Comparison of ENCODE assay signal across 8 cellular contexts in the genomic region with DNA sequence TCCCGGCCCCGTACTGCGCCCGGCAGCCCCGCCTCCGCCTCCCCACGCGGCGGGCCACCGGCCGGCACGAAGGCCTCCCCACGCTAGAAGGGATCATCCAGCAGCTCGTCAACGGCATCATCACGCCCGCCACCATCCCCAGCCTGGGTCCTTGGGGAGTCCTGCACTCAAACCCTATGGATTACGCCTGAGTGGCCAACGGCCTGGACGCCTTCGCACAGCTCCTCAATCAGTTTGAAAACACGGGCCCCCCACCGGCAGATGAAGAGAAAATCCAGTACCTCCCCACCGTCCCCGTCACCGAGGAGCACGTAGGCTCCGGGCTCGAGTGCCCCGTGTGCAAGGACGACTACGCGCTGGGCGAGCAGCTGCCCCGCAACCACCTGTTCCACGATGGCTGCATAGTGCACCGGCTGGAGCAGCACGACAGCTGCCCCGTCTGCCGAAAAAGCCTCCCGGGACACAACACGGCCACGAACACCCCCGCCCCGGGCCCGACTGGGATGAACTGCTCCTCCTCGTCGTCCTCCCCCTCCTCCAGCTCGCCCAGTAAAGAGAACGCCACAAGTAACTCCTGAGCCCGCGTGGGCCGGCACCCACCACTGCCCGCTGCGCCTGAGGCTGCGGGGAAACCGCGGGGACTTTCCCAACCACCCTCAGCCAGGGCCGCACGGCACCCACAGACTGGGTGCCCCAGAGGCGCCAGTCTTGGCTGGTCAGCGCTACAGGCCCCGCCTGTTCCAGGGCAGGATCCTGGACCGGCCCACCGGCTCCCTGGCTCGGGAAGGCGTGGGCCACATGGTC. TPM values are rescaled to one million over a fixed set of nuclear protein-coding genes. Genes with fewer than 3 reads are reported as not detected.
A peak's percentile ranks its signal among the peaks of the same experiment; 100 is the strongest.
DNase-seq lines count a peak whose midpoint lies in the region; ATAC-seq and TF ChIP-seq lines count a peak whose summit lies in the region.

No MANE protein-coding gene starts in this region.

- H3K27ac Mint-ChIP-seq in T-helper 17 cell: peak overlapping the region; percentile 61
- H3K27ac Mint-ChIP-seq in neural crest cell (ENCODE audit: unreplicated experiment): peak overlapping the region; percentile 35

- no peaks in the 10 kb centered on the region for H3K9me3 ChIP-seq in T-helper 17 cell (ENCODE audit: control insufficient read depth, low read length, poor library complexity, severe bottlenecking)

- peaks cover 5% of the 10 kb centered on the region for H3K36me3 Mint-ChIP-seq in T-helper 17 cell (ENCODE audit: low read depth)
- H3K36me3 Mint-ChIP-seq in neural crest cell (ENCODE audit: low read depth): no peaks in the 10 kb centered on the region

- H3K9me3 Mint-ChIP-seq in neural crest cell: no peaks in the 10 kb centered on the region

- TF ChIP-seq CTCF in neural crest cell (conservative IDR thresholded peaks at IDR 0.05): no peak

- ATAC-seq in GM21381 (IDR thresholded peaks at IDR 0.05; ENCODE audit: unreplicated experiment) (peak; percentile 85), T-helper 17 cell (peak; percentile 82)

- H3K4me1 Mint-ChIP-seq in T-helper 17 cell (peaks cover 16% of the 10 kb centered on the region), neural crest cell (no peaks in the 10 kb centered on the region)

- peak overlapping the region; percentile 88 for H3K4me3 Mint-ChIP-seq in T-helper 17 cell
- H3K4me3 Mint-ChIP-seq in neural crest cell: no peak overlapping the region

- DNase-seq in AG08396 (ENCODE audit: low spot score) (peak; percentile 36), T-helper 17 cell (peak in 2 of 3 donors; percentile 12 to 17), neural crest cell (ENCODE audit: low read depth, low spot score) (no peak), NCI-H1048 (lab: John Stamatoyannopoulos, UW) (no peak), SKM-1 (lab: John Stamatoyannopoulos, UW; ENCODE audit: unreplicated experiment) (no peak), HPDE6-E6E7 (ENCODE audit: extremely low spot score) (no peak)
- peak; percentile 5 for DNase-seq in central memory CD4-positive, alpha-beta T cell

- H3K27me3 Mint-ChIP-seq in T-helper 17 cell (peaks cover 50% of the 10 kb centered on the region), neural crest cell (ENCODE audit: low read depth) (peaks cover 8% of the 10 kb centered on the region)

RNA-seq across cellular contexts. Expression of a gene that starts 39.0 kb away (rescaled TPM):
- total RNA-seq in T-helper 17 cell: 10 to 100 TPM; 25.8 to 26.3 TPM
- total RNA-seq in neural crest cell: 21.5 and 23.4 TPM in 2 replicates

Comparison
In these comparisons a context has a peak if more than half of its experiments do, and no peak if none do; other contexts are left out.
1. DNase-seq: peak in AG08396 (single experiment), T-helper 17 cell (2 of 3) and central memory CD4-positive, alpha-beta T cell (single experiment); none in neural crest cell (single experiment), NCI-H1048 (single experiment), SKM-1 (single experiment) and HPDE6-E6E7 (single experiment).